ENCODE assay signal across 1 cellular context in genomic region chr6:112100561-112100960, GRCh38.
TF ChIP-seq lines count a peak whose summit lies in the region.

No MANE protein-coding gene starts in this region.

TF ChIP-seq in endothelial cell of umbilical vein, 7 proteins besides CTCF, POLR2A, EP300 and RAD21 (continued from another document):
- TF ChIP-seq FOS (IDR thresholded peaks at IDR 0.05; ENCODE audit: borderline replicate concordance, insufficient read depth, low read length), result no peak
- no peak for TF ChIP-seq JUN (IDR thresholded peaks at IDR 0.05; ENCODE audit: borderline replicate concordance, insufficient read depth, insufficient read length, low read depth)
- TF ChIP-seq GATA2 (IDR thresholded peaks at IDR 0.05; ENCODE audit: insufficient read depth, insufficient read length, low read depth, low read length), result no peak
- no peak for TF ChIP-seq POLR2AphosphoS5 (IDR thresholded peaks at IDR 0.05; ENCODE audit: insufficient read depth, low read depth, low read length)
- no peak for TF ChIP-seq MAX (IDR thresholded peaks at IDR 0.05; ENCODE audit: insufficient read depth, insufficient read length)
